ENCODE assay signal across 18 cellular contexts in genomic region chr1:199394856-199395255, GRCh38.
"Had no signal": no experiment of that assay in that cellular context is flagged by ENCODE, and none has a peak within 500 bp of the region (broad histone marks: within the 10 kb centered on the region; RNA-seq: fewer than 3 reads in every experiment).

No MANE protein-coding gene starts in this region.

- H3K9ac ChIP-seq: parathyroid adenoma had no signal

- H3K4me1 ChIP-seq: ascending aorta, colonic mucosa, gastroesophageal sphincter, parathyroid adenoma, tibial nerve had no signal

- H3K27ac ChIP-seq: ascending aorta, colonic mucosa, epithelial cell of prostate, gastroesophageal sphincter, parathyroid adenoma, skin epidermis, tibial nerve had no signal

- H3K9me3 ChIP-seq: ascending aorta, colonic mucosa, gastroesophageal sphincter, tibial nerve had no signal

- H3K27me3 ChIP-seq: ascending aorta, colonic mucosa, gastroesophageal sphincter, tibial nerve had no signal

- H3K36me3 ChIP-seq: ascending aorta, colonic mucosa, gastroesophageal sphincter, tibial nerve had no signal

- H3K79me2 ChIP-seq: parathyroid adenoma had no signal

- DNase-seq: activated T-cell treated with anti-CD3 and anti-CD28 coated beads, Interleukin-2, amount 50 U/mL, for 24 hours; colonic mucosa; endodermal cell; head of caudate nucleus; nephron progenitor cell; nucleus accumbens; right cardiac atrium; stimulated activated CD4-positive, alpha-beta T cell treated with anti-CD3 and anti-CD28 coated beads, Interleukin-2, amount 100 ng/mL, for 24 hours; stimulated activated naive CD8-positive, alpha-beta T cell treated with anti-CD3 and anti-CD28 coated beads, Interleukin-15, amount 100 ng/mL, for 72 hours had no signal

- H2AFZ ChIP-seq: parathyroid adenoma had no signal

- H3K4me3 ChIP-seq: ascending aorta, colonic mucosa, gastroesophageal sphincter, skin epidermis, tibial nerve had no signal

- ATAC-seq: activated naive CD4-positive, alpha-beta T cell treated with anti-CD3 and anti-CD28 coated beads, Interleukin-2, amount 50 U/mL, for 72 hours; activated T-helper 17 cell treated with anti-CD3 and anti-CD28 coated beads, Interleukin-2, amount 50 U/mL, for 72 hours; gastroesophageal sphincter; right cardiac atrium; stimulated activated effector memory CD8-positive, alpha-beta T cell treated with anti-CD3 and anti-CD28 coated beads, Interleukin-12 subunit alpha, Interleukin-12 subunit beta, amount 100 ng/mL, for 72 hours; stimulated activated naive CD8-positive, alpha-beta T cell treated with anti-CD3 and anti-CD28 coated beads, Interleukin-15, amount 100 ng/mL, for 72 hours had no signal
